Comparison of ENCODE assay signal across 34 cellular contexts in the genomic region with DNA sequence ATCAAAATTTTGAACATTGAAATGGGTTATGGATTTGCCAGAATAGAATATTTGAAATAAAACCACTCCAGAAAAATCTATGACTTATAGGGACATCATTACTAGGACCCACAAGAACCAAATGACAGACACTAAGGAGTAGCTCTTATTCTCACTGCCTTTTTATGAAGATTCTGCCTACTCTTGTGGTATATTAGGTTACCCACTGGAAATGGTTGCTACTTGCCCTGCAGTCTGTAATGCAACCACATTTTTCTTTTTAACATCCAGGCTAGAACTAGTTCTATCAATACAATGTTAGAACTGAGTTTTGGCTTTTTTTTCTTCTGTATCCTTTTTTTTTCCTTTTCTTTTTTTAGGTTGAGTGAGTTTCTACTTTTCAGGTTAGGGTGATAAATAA.
"Had no signal": no experiment of that assay in that cellular context is flagged by ENCODE, and none has a peak within 500 bp of the region (broad histone marks: within the 10 kb centered on the region; RNA-seq: fewer than 3 reads in every experiment).

No MANE protein-coding gene starts in this region.

- H3K27me3 ChIP-seq: MG63 had no signal

- H3K36me3 ChIP-seq: MG63 had no signal

- H3K4me2 ChIP-seq: KMS-11 had no signal

- H3K4me3 ChIP-seq: MG63 had no signal

- H3K27ac ChIP-seq: KMS-11 had no signal

- H3K9ac ChIP-seq: KMS-11 had no signal

- H3K9me3 ChIP-seq: MG63 had no signal

- DNase-seq: Karpas-422, Kasumi-1, MG63, MM.1S, MV-4-11, NCI-H1048, NCI-H1092, NCI-H1092 treated with DMSO at 0.1 percent for 48 hours, NCI-H1105, NCI-H1105 treated with DMSO at 0.1 percent for 48 hours, NCI-H1417, NCI-H1417 treated with DMSO at 0.1 percent for 48 hours, NCI-H1436, NCI-H1436 treated with DMSO at 0.1 percent for 48 hours, NCI-H146, NCI-H1694, NCI-H1694 treated with DMSO at 0.1 percent for 48 hours, NCI-H187, NCI-H187 treated with DMSO at 0.1 percent for 48 hours, NCI-H1930, NCI-H2029, NCI-H2029 treated with DMSO at 0.1 percent for 48 hours, NCI-H2081, NCI-H2081 treated with DMSO at 0.1 percent for 48 hours, NCI-H2107, NCI-H2171, NCI-H2171 treated with DMSO at 0.1 percent for 48 hours, NCI-H2227 treated with DMSO at 0.1 percent for 48 hours, NCI-H226, NCI-H345, NCI-H446, NCI-H446 treated with DMSO at 0.1 percent for 48 hours, NCI-H510A had no signal
